ENCODE assay signal across 17 cellular contexts in the genomic region with DNA sequence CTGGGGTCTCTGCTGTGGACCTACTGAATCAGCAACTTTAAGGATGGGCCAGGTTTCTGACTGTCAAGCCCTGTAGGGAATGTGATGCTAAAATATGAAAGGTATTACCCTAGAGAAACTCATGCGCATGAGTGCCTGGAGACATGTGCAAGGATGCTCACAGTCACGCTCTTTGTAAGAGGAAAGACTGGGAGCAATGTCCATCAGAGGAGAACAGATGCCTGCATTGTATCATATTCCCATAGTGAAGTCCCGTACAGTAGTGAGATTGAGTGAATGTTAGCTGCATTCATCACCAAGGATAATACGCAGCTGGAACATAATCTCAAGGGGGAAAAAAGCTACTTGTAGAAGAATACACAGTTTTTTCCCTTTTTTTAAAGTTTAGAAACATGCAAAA. TPM values are rescaled to one million over a fixed set of nuclear protein-coding genes. Genes with fewer than 3 reads are reported as not detected.
A peak's percentile ranks its signal among the peaks of the same experiment; 100 is the strongest.
DNase-seq lines count a peak whose midpoint lies in the region; ATAC-seq and TF ChIP-seq lines count a peak whose summit lies in the region.
"Had no signal": no experiment of that assay in that cellular context is flagged by ENCODE, and none has a peak within 500 bp of the region (broad histone marks: within the 10 kb centered on the region; RNA-seq: fewer than 3 reads in every experiment).

No MANE protein-coding gene starts in this region.

- H3K14ac ChIP-seq in IMR-90 (replicated peaks; ENCODE audit: low read depth, low read length) = no peak overlapping the region

- CTCF ChIA-PET in IMR-90 (lab: Yijun Ruan, JAX) (no interaction called here), Panc1 (lab: Charles Lee) (no interaction called here)

- DNase-seq in IMR-90 (no peak), Panc1 (ENCODE audit: low read depth, low spot score) (no peak), esophagus muscularis mucosa (ENCODE audit: extremely low spot score) (peak; percentile 10), sciatic nerve (ENCODE audit: low spot score) (no peak), gastrocnemius medialis (no peak), GF-D8 (lab: John Stamatoyannopoulos, UW) (no peak)
- DNase-seq: BE2C; CD4-positive, alpha-beta memory T cell; COR-L47; DMS153; DND-41; GDM1; GM23248; H7 had no signal

- peaks cover 3% of the 10 kb centered on the region; the same call in 1 of the 2 replicates for H4K20me1 ChIP-seq in IMR-90 (ENCODE audit: insufficient read depth, low read length)

- H3K56ac ChIP-seq in IMR-90 (ENCODE audit: extremely low read depth, insufficient read depth, low read length) = no peak overlapping the region

- no peak overlapping the region for H3K4me2 ChIP-seq in IMR-90 (ENCODE audit: low read depth, low read length)
- H3K4me2 ChIP-seq: A549 had no signal

- H2BK15ac ChIP-seq in IMR-90 (ENCODE audit: low read depth, low read length) = no peak overlapping the region

- no peaks in the 10 kb centered on the region for H3K27me3 ChIP-seq in IMR-90 (ENCODE audit: control insufficient read depth, insufficient read depth, low read length)
- no peaks in the 10 kb centered on the region for H3K27me3 ChIP-seq in Panc1 (ENCODE audit: control insufficient read depth, insufficient read depth, low read length)
- H3K27me3 ChIP-seq in esophagus muscularis mucosa = no peaks in the 10 kb centered on the region
- H3K27me3 ChIP-seq in gastrocnemius medialis = no peaks in the 10 kb centered on the region
- H3K27me3 ChIP-seq: BE2C had no signal

- H2BK5ac ChIP-seq in IMR-90 (ENCODE audit: low read depth, low read length, poor library complexity, severe bottlenecking) = no peak overlapping the region

- POLR2A ChIA-PET in IMR-90 (lab: Charles Lee; ENCODE audit: unreplicated experiment) = no interaction called here
- POLR2A ChIA-PET in Panc1 (lab: Charles Lee) = no interaction called here

- no peak overlapping the region for H2AK9ac ChIP-seq in IMR-90 (replicated peaks; ENCODE audit: low read depth, low read length, poor library complexity)

- H3K36me3 ChIP-seq in IMR-90 (ENCODE audit: control insufficient read depth, insufficient read depth, low read length) = no peaks in the 10 kb centered on the region; the same call in 1 of the 2 replicates
- no peaks in the 10 kb centered on the region for H3K36me3 ChIP-seq in Panc1 (ENCODE audit: control insufficient read depth, insufficient read depth, low read length)
- H3K36me3 ChIP-seq in esophagus muscularis mucosa = no peaks in the 10 kb centered on the region
- no peaks in the 10 kb centered on the region for H3K36me3 ChIP-seq in gastrocnemius medialis
- H3K36me3 ChIP-seq: BE2C had no signal

- no peak overlapping the region for H4K5ac ChIP-seq in IMR-90 (ENCODE audit: low read depth, low read length)

- H3K27ac ChIP-seq in IMR-90 (ENCODE audit: insufficient read depth, low read length) (no peak overlapping the region), Panc1 (ENCODE audit: low read length) (no peak overlapping the region), esophagus muscularis mucosa (replicated peaks in 1 of 4) (no peak overlapping the region), gastrocnemius medialis (no peak overlapping the region)
- H3K27ac ChIP-seq: A549, C4-2B, GM23248 had no signal

- no peak overlapping the region for H3K18ac ChIP-seq in IMR-90 (ENCODE audit: low read depth, low read length)

- WGBS in IMR-90 (ENCODE audit: extremely low coverage in 2 of 2, insufficient read length in 1 of 2), 2 experiments = 100% methylated on average over 2 of the region's 4 CpGs; no CpG with 5 or more reads in 1 of the 2 experiments
- 90% methylated on average over 4 of the region's 4 CpGs for WGBS in esophagus muscularis mucosa

- H3K4me1 ChIP-seq in IMR-90 (ENCODE audit: control insufficient read depth, insufficient read depth, low read length) (peaks cover 5% of the 10 kb centered on the region), Panc1 (ENCODE audit: control insufficient read depth, insufficient read depth, low read length) (peaks cover 7% of the 10 kb centered on the region), esophagus muscularis mucosa (no peaks in the 10 kb centered on the region), gastrocnemius medialis (no peaks in the 10 kb centered on the region)
- H3K4me1 ChIP-seq: A549, BE2C had no signal

- intact Hi-C loops in IMR-90 (cut with micrococcal nuclease) (no loop called here), Panc1 (cut with micrococcal nuclease; ENCODE audit: unreplicated experiment) (no loop called here), esophagus muscularis mucosa (cut with DNase I) (no loop called here), sciatic nerve (cut with DNase I) (no loop called here), gastrocnemius medialis (cut with DNase I; ENCODE audit: low total_unique reads) (no loop called here)

- dilution Hi-C loops in IMR-90 (cut with HindIII; ENCODE audit: low sequenced_read_pairs, unreplicated experiment) = no loop called here

- TF ChIP-seq RAD21 in IMR-90 (IDR thresholded peaks at IDR 0.05; ENCODE audit: low read length) = no peak

- ATAC-seq in IMR-90 (ENCODE audit: low read depth) = no peak
- no peak for ATAC-seq in Panc1
- peak; percentile 72 for ATAC-seq in sciatic nerve
- no peak for ATAC-seq in gastrocnemius medialis
- ATAC-seq in SK-N-SH treated with all-trans-retinoic acid at 6 μM for 48 hours = no peak
- ATAC-seq: A549 had no signal

- H2BK20ac ChIP-seq in IMR-90 (ENCODE audit: low read depth, low read length) = no peak overlapping the region

- in situ Hi-C loops in IMR-90 (cut with MboI; ENCODE audit: low sequenced_read_pairs) = no loop called here
- in situ Hi-C loops in Panc1 (cut with HindIII; ENCODE audit: low pct_unique_long_range_greater_than_20kb, low sequenced_read_pairs) = no loop called here
- in situ Hi-C loops in gastrocnemius medialis (cut with MboI; ENCODE audit: low sequenced_read_pairs in 4 of 4) = no loop called here

- no peak overlapping the region for H3K9ac ChIP-seq in IMR-90 (ENCODE audit: low read depth, low read length)
- H3K9ac ChIP-seq: GM23248 had no signal

- H3K9me3 ChIP-seq in IMR-90 (ENCODE audit: control insufficient read depth, insufficient read depth, low read length) (0 out of 2 replicates have a peak, but pooled peaks cover 3% of the 10 kb centered on the region), Panc1 (ENCODE audit: control insufficient read depth, insufficient read depth, low read depth, low read length) (peaks cover 9% of the 10 kb centered on the region; the same call in 1 of the 2 replicates), esophagus muscularis mucosa (no peaks in the 10 kb centered on the region), gastrocnemius medialis (no peaks in the 10 kb centered on the region)
- H3K9me3 ChIP-seq: A549, BE2C had no signal

- no TSS peak for BruUV-seq in IMR-90 (replicated peaks; lab: Mats Ljungman, UMichigan)
- BruUV-seq in Panc1 (replicated peaks; lab: Mats Ljungman, UMichigan) = TSS peak; percentile 3

- no peak overlapping the region for H3K23ac ChIP-seq in IMR-90 (ENCODE audit: low read depth, low read length)

- no peak overlapping the region for H4K91ac ChIP-seq in IMR-90 (ENCODE audit: insufficient read depth, low read depth, low read length)

- no peak for TF ChIP-seq CTCF in IMR-90 (conservative IDR thresholded peaks at IDR 0.05; ENCODE audit: low read depth, low read length)
- no peak for TF ChIP-seq CTCF in Panc1 (IDR thresholded peaks at IDR 0.05)
- TF ChIP-seq CTCF in esophagus muscularis mucosa (IDR thresholded peaks at IDR 0.05) = no peak
- TF ChIP-seq CTCF in gastrocnemius medialis (IDR thresholded peaks at IDR 0.05 in 4 of 5, conservative IDR thresholded peaks at IDR 0.05 in 1 of 5) = no peak

- H3K4ac ChIP-seq in IMR-90 (ENCODE audit: low read depth, low read length) = no peak overlapping the region

- H2AFZ ChIP-seq in IMR-90 (replicated peaks; ENCODE audit: low read length, poor library complexity) = no peak overlapping the region
- H2AFZ ChIP-seq: GM23248 had no signal

- no peak for TF ChIP-seq POLR2A in IMR-90 (IDR thresholded peaks at IDR 0.05; ENCODE audit: low read depth, low read length)
- no peak for TF ChIP-seq POLR2A in esophagus muscularis mucosa (IDR thresholded peaks at IDR 0.05; ENCODE audit: low read depth)
- TF ChIP-seq POLR2A in gastrocnemius medialis (IDR thresholded peaks at IDR 0.05) = no peak

- peaks cover 7% of the 10 kb centered on the region for H3K9me1 ChIP-seq in IMR-90 (ENCODE audit: insufficient read depth, low read length)

- no peak overlapping the region for H2BK120ac ChIP-seq in IMR-90 (ENCODE audit: low read depth, low read length)

- H3K4me3 ChIP-seq in IMR-90 (ENCODE audit: insufficient read depth, low read depth, low read length) (no peak overlapping the region), Panc1 (ENCODE audit: low read depth in 2 of 2, low read length in 2 of 2) (no peak overlapping the region), esophagus muscularis mucosa (no peak overlapping the region), gastrocnemius medialis (no peak overlapping the region)
- H3K4me3 ChIP-seq: A549, GM23248 had no signal

- H4K8ac ChIP-seq in IMR-90 (ENCODE audit: low read depth in 2 of 2, low read length in 2 of 2) = no peak overlapping the region

- peaks cover 31 to 51% of the 10 kb centered on the region in 2 experiments for H3K79me1 ChIP-seq in IMR-90 (ENCODE audit: low read depth in 1 of 2, low read length in 2 of 2)

- H2AK5ac ChIP-seq in IMR-90 (ENCODE audit: low read depth, low read length) = 0 out of 2 replicates have a peak overlapping the region, but pooled peaks have one; percentile 17

- TF ChIP-seq EP300 in esophagus muscularis mucosa (IDR thresholded peaks at IDR 0.05) = no peak

TF ChIP-seq in IMR-90, 13 proteins besides CTCF, POLR2A, EP300 and RAD21 (continues in another document):
- no peak for TF ChIP-seq MXI1 (IDR thresholded peaks at IDR 0.05; ENCODE audit: borderline replicate concordance, low read depth, low read length)

TF ChIP-seq in SK-N-SH treated with all-trans-retinoic acid at 6 μM for 48 hours, 23 proteins besides CTCF, POLR2A, EP300 and RAD21:
- no peak for TF ChIP-seq PPARA (CRISPR knock-in tag; IDR thresholded peaks at IDR 0.05; ENCODE audit: borderline replicate concordance)
- TF ChIP-seq BACH2 (CRISPR knock-in tag; IDR thresholded peaks at IDR 0.05; ENCODE audit: borderline replicate concordance) = no peak
- no peak for TF ChIP-seq TCF4 (CRISPR knock-in tag; IDR thresholded peaks at IDR 0.05; ENCODE audit: borderline replicate concordance)
- no peak for TF ChIP-seq SNAI2 (CRISPR knock-in tag; IDR thresholded peaks at IDR 0.05)

RNA-seq across cellular contexts. Expression of a gene that starts 14.1 kb away (rescaled TPM):
- total RNA-seq in IMR-90 (2012; rRNA removed) (20.1 and 25.6 TPM in 2 replicates), Panc1 (2021; ENCODE audit: unreplicated experiment) (16.8 TPM), esophagus muscularis mucosa (10 to 100 TPM; 13.9 to 19.1 (median 17.2) TPM), sciatic nerve (22.9 TPM), gastrocnemius medialis (10 to 100 TPM in 2 of 4 donors, 1 to 10 TPM in 2; 5.9 to 11.4 (median 9.2) TPM)
- 2.8 and 3.1 TPM in 2 replicates for polyA plus RNA-seq in IMR-90 (2012; rRNA removed)
- polyA plus RNA-seq in IMR-90 (2012; cell fraction: cytosol; rRNA removed) = 1.3 and 2.2 TPM in 2 replicates
- 6.3 and 8.0 TPM in 2 replicates for polyA plus RNA-seq in IMR-90 (2012; cell fraction: nucleus; rRNA removed; ENCODE audit: low replicate concordance)
- polyA plus RNA-seq in Panc1 (2012; ENCODE audit: insufficient read length) = 7.8 TPM
